In the genomic region with DNA sequence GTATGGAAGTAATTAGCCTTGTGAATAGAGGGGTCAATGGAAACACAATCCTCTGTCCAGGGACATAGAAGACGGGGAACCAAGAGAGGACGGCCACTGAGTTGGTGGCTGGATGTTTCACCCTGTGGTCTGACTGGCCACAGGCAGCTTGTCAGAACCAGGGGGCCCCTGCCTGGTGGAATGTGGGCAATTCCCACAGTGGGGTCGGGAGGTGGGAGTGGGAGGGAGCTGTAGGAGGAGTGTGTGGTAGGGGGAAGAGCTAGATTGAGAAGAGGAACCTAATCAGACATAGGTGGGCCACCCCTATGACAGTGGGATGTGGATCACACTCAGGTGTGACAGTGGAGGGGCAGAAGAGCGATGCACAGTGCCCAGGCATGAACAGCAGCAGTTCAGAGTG, we compare ENCODE assay signal across 20 cellular contexts. TPM values are rescaled to one million over a fixed set of nuclear protein-coding genes. Genes with fewer than 3 reads are reported as not detected.
DNase-seq lines count a peak whose midpoint lies in the region; ATAC-seq and TF ChIP-seq lines count a peak whose summit lies in the region.
"Had no signal": no experiment of that assay in that cellular context is flagged by ENCODE, and none has a peak within 500 bp of the region (broad histone marks: within the 10 kb centered on the region; RNA-seq: fewer than 3 reads in every experiment).

No MANE protein-coding gene starts in this region.

- no peak for DNase-seq in CD8-positive, alpha-beta T cell
- DNase-seq in WTC11 (ENCODE audit: low spot score): no peak
- peak; percentile 25 for DNase-seq in glomerular visceral epithelial cell (ENCODE audit: extremely low spot score)
- no peak for DNase-seq in progenitor cell of endocrine pancreas (ENCODE audit: low spot score, unreplicated experiment)
- no peak for DNase-seq in adrenal gland
- no peak for DNase-seq in DMS79 (lab: John Stamatoyannopoulos, UW)
- no peak for DNase-seq in stimulated activated CD4-positive, alpha-beta T cell treated with anti-CD3 and anti-CD28 coated beads, Interleukin-15, amount 100 ng/mL, for 24 hours
- DNase-seq: activated CD4-positive, alpha-beta T cell treated with anti-CD3 and anti-CD28 coated beads, Interleukin-2, amount 50 U/mL, for 1 hour; activated CD8-positive, alpha-beta memory T cell treated with anti-CD3 and anti-CD28 coated beads, Interleukin-2, amount 50 U/mL, for 48 hours; activated effector memory CD4-positive, alpha-beta T cell treated with anti-CD3 and anti-CD28 coated beads, Interleukin-2, amount 50 U/mL, for 16 hours; CD4-positive, CD25-positive, alpha-beta regulatory T cell; effector memory CD4-positive, alpha-beta T cell; gastrocnemius medialis; Karpas-422; mammary epithelial cell; NCI-H187; NCI-H69; sigmoid colon; SK-N-SH had no signal

- H3K4me3 Mint-ChIP-seq in CD8-positive, alpha-beta T cell: no peak overlapping the region
- H3K4me3 Mint-ChIP-seq in WTC11: no peak overlapping the region
- no peak overlapping the region for H3K4me3 Mint-ChIP-seq in progenitor cell of endocrine pancreas (ENCODE audit: low read depth)
- H3K4me3 Mint-ChIP-seq: CD4-positive, CD25-positive, alpha-beta regulatory T cell had no signal

- TF ChIP-seq CTCF in CD8-positive, alpha-beta T cell (IDR thresholded peaks at IDR 0.05): no peak
- TF ChIP-seq CTCF in WTC11 (IDR thresholded peaks at IDR 0.05) (no peak), progenitor cell of endocrine pancreas (IDR thresholded peaks at IDR 0.05; ENCODE audit: unreplicated experiment) (no peak), adrenal gland (IDR thresholded peaks at IDR 0.05) (no peak)

- no peaks in the 10 kb centered on the region for H3K4me1 Mint-ChIP-seq in CD8-positive, alpha-beta T cell (ENCODE audit: low read depth)
- H3K4me1 Mint-ChIP-seq in WTC11 (peaks cover 43% of the 10 kb centered on the region), progenitor cell of endocrine pancreas (ENCODE audit: low read depth) (peaks cover 17% of the 10 kb centered on the region)

- no peak for TF ChIP-seq POLR2A in adrenal gland (IDR thresholded peaks at IDR 0.05)

- H3K9me3 ChIP-seq in CD8-positive, alpha-beta T cell (ENCODE audit: low read length): no peaks in the 10 kb centered on the region
- no peaks in the 10 kb centered on the region for H3K9me3 ChIP-seq in adrenal gland (replicated peaks in 1 of 3)
- H3K9me3 ChIP-seq: gastrocnemius medialis, sigmoid colon, SK-N-SH had no signal

- ATAC-seq in CD8-positive, alpha-beta T cell: no peak
- no peak for ATAC-seq in WTC11
- no peak for ATAC-seq in HG03045 (IDR thresholded peaks at IDR 0.05; ENCODE audit: unreplicated experiment)
- ATAC-seq: gastrocnemius medialis had no signal

- H3K4me3 ChIP-seq in CD8-positive, alpha-beta T cell (ENCODE audit: low read depth, low read length): no peak overlapping the region
- H3K4me3 ChIP-seq in adrenal gland: no peak overlapping the region
- H3K4me3 ChIP-seq: gastrocnemius medialis, sigmoid colon had no signal

- H3K27ac Mint-ChIP-seq in CD8-positive, alpha-beta T cell: peak overlapping the region; percentile 0
- H3K27ac Mint-ChIP-seq in WTC11: peak overlapping the region; percentile 6
- peak overlapping the region; percentile 90 for H3K27ac Mint-ChIP-seq in progenitor cell of endocrine pancreas

- no peaks in the 10 kb centered on the region for H3K27me3 ChIP-seq in CD8-positive, alpha-beta T cell (ENCODE audit: insufficient read depth, low read length)
- no peaks in the 10 kb centered on the region for H3K27me3 ChIP-seq in adrenal gland
- H3K27me3 ChIP-seq: gastrocnemius medialis, sigmoid colon had no signal

- no peaks in the 10 kb centered on the region for H3K27me3 Mint-ChIP-seq in CD8-positive, alpha-beta T cell (ENCODE audit: low read depth)
- no peaks in the 10 kb centered on the region for H3K27me3 Mint-ChIP-seq in WTC11 (ENCODE audit: low read depth)
- H3K27me3 Mint-ChIP-seq in progenitor cell of endocrine pancreas: no peaks in the 10 kb centered on the region
- H3K27me3 Mint-ChIP-seq: CD4-positive, CD25-positive, alpha-beta regulatory T cell had no signal

- peaks cover 11% of the 10 kb centered on the region for H3K36me3 ChIP-seq in CD8-positive, alpha-beta T cell (ENCODE audit: insufficient read depth, low read length)
- peaks cover 0 to 26% of the 10 kb centered on the region in 2 donors for H3K36me3 ChIP-seq in adrenal gland (replicated peaks in 1 of 2)

- intact Hi-C loops in CD8-positive, alpha-beta T cell (cut with DNase I, micrococcal nuclease): no loop called here
- intact Hi-C loops in adrenal gland (cut with DNase I): no loop called here

- POLR2A ChIA-PET in CD8-positive, alpha-beta T cell (lab: Charles Lee): interaction anchor here (2.4 kb wide), 1 partner anchor 23 kb away, joined by 5 read pairs; no protein-coding TSS in a partner anchor
- POLR2A ChIA-PET in WTC11 (lab: Charles Lee): no interaction called here

- CTCF ChIA-PET in CD8-positive, alpha-beta T cell (lab: Charles Lee): interaction anchor here (1.2 to 1.7 kb wide), 3 partner anchors 13 to 305 kb away, joined by 3 to 5 read pairs (median 4); no protein-coding TSS in a partner anchor
- CTCF ChIA-PET in WTC11 (lab: Charles Lee): interaction anchor here (1.1 to 4.6 kb wide), 4 partner anchors 10 to 145 kb away, joined by 4 to 83 read pairs (median 6); a partner anchor contains a TSS

- H3K4me1 ChIP-seq in CD8-positive, alpha-beta T cell (ENCODE audit: insufficient read depth, low read length): no peaks in the 10 kb centered on the region
- peaks cover 1 to 7% of the 10 kb centered on the region in 2 donors for H3K4me1 ChIP-seq in adrenal gland (replicated peaks in 1 of 2)

- no peak overlapping the region for H3K27ac ChIP-seq in CD8-positive, alpha-beta T cell (ENCODE audit: low read depth, low read length)
- H3K27ac ChIP-seq in adrenal gland: no peak overlapping the region
- H3K27ac ChIP-seq: sigmoid colon had no signal

- WGBS in adrenal gland, 4 donors: 87 to 93% (median 91%) methylated on average over 4 of the region's 4 CpGs

- H3K36me3 Mint-ChIP-seq in CD8-positive, alpha-beta T cell: peaks cover 49% of the 10 kb centered on the region
- H3K36me3 Mint-ChIP-seq in WTC11: peaks cover 13% of the 10 kb centered on the region
- no peaks in the 10 kb centered on the region for H3K36me3 Mint-ChIP-seq in progenitor cell of endocrine pancreas (ENCODE audit: insufficient read depth)

- no peaks in the 10 kb centered on the region for H3K9me3 Mint-ChIP-seq in CD8-positive, alpha-beta T cell
- H3K9me3 Mint-ChIP-seq in WTC11: no peaks in the 10 kb centered on the region
- H3K9me3 Mint-ChIP-seq in progenitor cell of endocrine pancreas (ENCODE audit: low read depth): no peaks in the 10 kb centered on the region
- H3K9me3 Mint-ChIP-seq: CD4-positive, CD25-positive, alpha-beta regulatory T cell had no signal

TF ChIP-seq in WTC11, 78 proteins besides CTCF, POLR2A, EP300 and RAD21:
- TF ChIP-seq, protein P1, sequence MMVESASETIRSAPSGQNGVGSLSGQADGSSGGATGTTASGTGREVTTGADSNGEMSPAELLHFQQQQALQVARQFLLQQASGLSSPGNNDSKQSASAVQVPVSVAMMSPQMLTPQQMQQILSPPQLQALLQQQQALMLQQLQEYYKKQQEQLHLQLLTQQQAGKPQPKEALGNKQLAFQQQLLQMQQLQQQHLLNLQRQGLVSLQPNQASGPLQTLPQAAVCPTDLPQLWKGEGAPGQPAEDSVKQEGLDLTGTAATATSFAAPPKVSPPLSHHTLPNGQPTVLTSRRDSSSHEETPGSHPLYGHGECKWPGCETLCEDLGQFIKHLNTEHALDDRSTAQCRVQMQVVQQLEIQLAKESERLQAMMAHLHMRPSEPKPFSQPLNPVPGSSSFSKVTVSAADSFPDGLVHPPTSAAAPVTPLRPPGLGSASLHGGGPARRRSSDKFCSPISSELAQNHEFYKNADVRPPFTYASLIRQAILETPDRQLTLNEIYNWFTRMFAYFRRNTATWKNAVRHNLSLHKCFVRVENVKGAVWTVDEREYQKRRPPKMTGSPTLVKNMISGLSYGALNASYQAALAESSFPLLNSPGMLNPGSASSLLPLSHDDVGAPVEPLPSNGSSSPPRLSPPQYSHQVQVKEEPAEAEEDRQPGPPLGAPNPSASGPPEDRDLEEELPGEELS (CRISPR knock-in tag; IDR thresholded peaks at IDR 0.05): 0 out of 2 replicates have a peak, but pooled peaks have one; percentile 23
- TF ChIP-seq ZNF232 (CRISPR knock-in tag; IDR thresholded peaks at IDR 0.05): no peak
TF ChIP-seq in WTC11: peak in this region for 1.

RNA-seq across cellular contexts. Expression of a gene that starts 31.3 kb away (rescaled TPM):
- 10 to 100 TPM; 14.3 to 14.8 TPM for total RNA-seq in CD8-positive, alpha-beta T cell
- total RNA-seq in WTC11 (2021): 10.7 to 13.6 TPM (median 11.0 TPM) in 3 replicates
- 6.6 and 7.4 TPM in 2 replicates for total RNA-seq in progenitor cell of endocrine pancreas
- 10 to 100 TPM in 5 of 8 donors, 1 to 10 TPM in 3; 7.7 to 19.5 (median 12.1) TPM for total RNA-seq in adrenal gland
- 10 to 100 TPM in 1 of 3 donors, 1 to 10 TPM in 2; 6.7 to 13.2 (median 8.7) TPM for polyA plus RNA-seq in adrenal gland

Comparison
In these comparisons a context has a peak if more than half of its experiments do, and no peak if none do; other contexts are left out.
1. H3K27ac Mint-ChIP-seq: peak in every context shown above with its lines; median percentile 90 in progenitor cell of endocrine pancreas; 6 in WTC11; 0 in CD8-positive, alpha-beta T cell.